32 cellular contexts compared by ENCODE assay signal in genomic region chr2:88085602-88086001, GRCh38. TPM values are rescaled to one million over a fixed set of nuclear protein-coding genes. Genes with fewer than 3 reads are reported as not detected.
"Had no signal": no experiment of that assay in that cellular context is flagged by ENCODE, and none has a peak within 500 bp of the region (broad histone marks: within the 10 kb centered on the region; RNA-seq: fewer than 3 reads in every experiment).

No MANE protein-coding gene starts in this region.

- H3K36me3 ChIP-seq: neural progenitor cell, ovary, spleen, stomach, suprapubic skin, tibial artery, transverse colon, upper lobe of right lung, uterus had no signal

- H2AFZ ChIP-seq: neural progenitor cell, parathyroid adenoma had no signal

- H3K4me2 ChIP-seq: neural progenitor cell, smooth muscle cell had no signal

- H3K4me1 ChIP-seq: parathyroid adenoma, stomach, suprapubic skin, tibial artery, upper lobe of right lung, uterus had no signal

- H3K4me3 ChIP-seq: neural progenitor cell, ovary, right atrium auricular region, skin epidermis, smooth muscle cell, spleen, stomach, suprapubic skin, testis, tibial artery, transverse colon, upper lobe of right lung, uterus had no signal

- H3K9me3 ChIP-seq: ovary, right atrium auricular region, spleen, stomach, suprapubic skin, testis, tibial artery, transverse colon, upper lobe of right lung, uterus had no signal

- H3K79me2 ChIP-seq: parathyroid adenoma had no signal

- H3K27ac ChIP-seq: neural progenitor cell, ovary, parathyroid adenoma, right atrium auricular region, skin epidermis, spleen, stomach, suprapubic skin, testis, tibial artery, transverse colon, upper lobe of right lung, uterus had no signal

- H3K27me3 ChIP-seq: neural progenitor cell, ovary, right atrium auricular region, spleen, suprapubic skin, testis, tibial artery, transverse colon, upper lobe of right lung, uterus had no signal

- ATAC-seq: naive thymus-derived CD4-positive, alpha-beta T cell; natural killer cell; sciatic nerve; stimulated activated effector memory CD8-positive, alpha-beta T cell treated with anti-CD3 and anti-CD28 coated beads, Interleukin-12 subunit alpha, Interleukin-12 subunit beta, amount 100 ng/mL, for 72 hours; stimulated activated naive B cell treated with anti-CD40 and anti-IgM and Interleukin-4, amounts not matched to agents 10 μg/mL and 1 μg/mL and 100 μg/mL, for 72 hours; upper lobe of right lung had no signal

- DNase-seq: naive thymus-derived CD4-positive, alpha-beta T cell; natural killer cell; occipital lobe; ovary; posterior cingulate gyrus; retina; spleen; stimulated activated CD4-positive, alpha-beta T cell treated with anti-CD3 and anti-CD28 coated beads, Interleukin-12 subunit alpha, Interleukin-12 subunit beta, amount 100 ng/mL, for 4 hours; stimulated activated CD4-positive, alpha-beta T cell treated with anti-CD3 and anti-CD28 coated beads, Interleukin-1b, Interleukin-23, amount 100 ng/mL, for 48 hours; stimulated activated CD4-positive, alpha-beta T cell treated with anti-CD3 and anti-CD28 coated beads, Interleukin-4, amount 100 ng/mL, for 24 hours; stimulated activated naive B cell treated with anti-CD40 and anti-IgM and Interleukin-4, amounts not matched to agents 10 μg/mL and 1 μg/mL and 100 μg/mL, for 72 hours; stimulated activated naive CD4-positive, alpha-beta T cell treated with Interleukin-2 at 50 U/mL for 16 hours; stomach; testis; tibial artery; transverse colon; upper lobe of right lung; uterus had no signal

- H3K9ac ChIP-seq: neural progenitor cell, parathyroid adenoma had no signal

RNA-seq across cellular contexts. Expression of gene SMYD1, which starts 18.0 kb away (rescaled TPM):
- total RNA-seq: naive thymus-derived CD4-positive, alpha-beta T cell; natural killer cell; occipital lobe; osteoblast; progenitor cell of endocrine pancreas; pulmonary artery endothelial cell; smooth muscle cell; spleen; subcutaneous adipose tissue; suprapubic skin; upper lobe of right lung had no signal
- polyA plus RNA-seq: neural cell, ovary, smooth muscle cell had no signal

RNA-seq across cellular contexts. Expression of gene FABP1, which starts 42.3 kb away (rescaled TPM):
- total RNA-seq: naive thymus-derived CD4-positive, alpha-beta T cell; natural killer cell; occipital lobe; osteoblast; pulmonary artery endothelial cell; right atrium auricular region; sciatic nerve; smooth muscle cell; spleen; subcutaneous adipose tissue; upper lobe of right lung; urinary bladder had no signal
- polyA plus RNA-seq: naive thymus-derived CD4-positive, alpha-beta T cell; neural cell had no signal
